In the genomic region with DNA sequence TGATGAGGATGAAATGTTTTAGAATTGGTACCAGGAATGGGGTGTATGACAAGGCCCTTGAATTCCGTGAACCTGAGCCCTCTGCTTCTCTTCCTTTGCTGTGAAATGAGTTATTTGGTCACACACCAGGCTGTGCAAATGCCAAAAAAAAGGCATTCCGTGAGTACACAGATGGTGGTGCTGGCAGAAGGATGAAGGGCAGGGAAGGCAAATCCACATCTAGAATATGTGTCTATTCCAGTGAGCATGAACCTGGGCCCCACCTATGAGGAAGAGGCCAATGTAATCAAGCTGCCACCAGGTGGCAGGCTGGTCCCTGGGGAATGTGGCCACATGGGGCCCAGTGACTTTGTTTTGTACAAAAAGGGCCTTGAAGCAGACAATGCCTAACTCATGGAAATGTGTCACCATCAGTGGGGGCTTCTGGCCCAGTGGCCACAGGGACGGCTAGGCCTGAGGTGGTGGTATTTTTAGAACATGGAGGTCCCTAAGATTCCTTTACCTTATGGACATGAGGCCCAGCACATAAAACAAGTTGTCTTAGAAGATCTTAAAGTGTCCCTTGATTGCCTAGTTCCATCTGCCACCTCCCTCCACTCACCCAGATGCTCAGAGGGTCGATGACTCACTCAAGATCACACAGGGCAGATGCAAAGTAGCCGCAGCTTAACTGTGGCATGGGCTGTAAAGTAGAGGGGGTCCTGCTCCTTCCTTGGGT, we compare ENCODE assay signal across 2 cellular contexts.
TF ChIP-seq lines count a peak whose summit lies in the region.

No MANE protein-coding gene starts in this region.

TF ChIP-seq in GM23338, 12 proteins besides CTCF, POLR2A, EP300 and RAD21 (continues in another document):
- TF ChIP-seq, protein P1, sequence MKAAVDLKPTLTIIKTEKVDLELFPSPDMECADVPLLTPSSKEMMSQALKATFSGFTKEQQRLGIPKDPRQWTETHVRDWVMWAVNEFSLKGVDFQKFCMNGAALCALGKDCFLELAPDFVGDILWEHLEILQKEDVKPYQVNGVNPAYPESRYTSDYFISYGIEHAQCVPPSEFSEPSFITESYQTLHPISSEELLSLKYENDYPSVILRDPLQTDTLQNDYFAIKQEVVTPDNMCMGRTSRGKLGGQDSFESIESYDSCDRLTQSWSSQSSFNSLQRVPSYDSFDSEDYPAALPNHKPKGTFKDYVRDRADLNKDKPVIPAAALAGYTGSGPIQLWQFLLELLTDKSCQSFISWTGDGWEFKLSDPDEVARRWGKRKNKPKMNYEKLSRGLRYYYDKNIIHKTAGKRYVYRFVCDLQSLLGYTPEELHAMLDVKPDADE (IDR thresholded peaks at IDR 0.05), result no peak
- no peak for TF ChIP-seq STAT1 (IDR thresholded peaks at IDR 0.05; ENCODE audit: unreplicated experiment)
- TF ChIP-seq EZH2 (IDR thresholded peaks at IDR 0.05; ENCODE audit: low read depth, unreplicated experiment), result no peak
- no peak for TF ChIP-seq ZNF331 (CRISPR knock-in tag; IDR thresholded peaks at IDR 0.05; ENCODE audit: low read depth)
- TF ChIP-seq POLR2AphosphoS5 (IDR thresholded peaks at IDR 0.05; ENCODE audit: low read depth), result no peak
- TF ChIP-seq, protein P2, sequence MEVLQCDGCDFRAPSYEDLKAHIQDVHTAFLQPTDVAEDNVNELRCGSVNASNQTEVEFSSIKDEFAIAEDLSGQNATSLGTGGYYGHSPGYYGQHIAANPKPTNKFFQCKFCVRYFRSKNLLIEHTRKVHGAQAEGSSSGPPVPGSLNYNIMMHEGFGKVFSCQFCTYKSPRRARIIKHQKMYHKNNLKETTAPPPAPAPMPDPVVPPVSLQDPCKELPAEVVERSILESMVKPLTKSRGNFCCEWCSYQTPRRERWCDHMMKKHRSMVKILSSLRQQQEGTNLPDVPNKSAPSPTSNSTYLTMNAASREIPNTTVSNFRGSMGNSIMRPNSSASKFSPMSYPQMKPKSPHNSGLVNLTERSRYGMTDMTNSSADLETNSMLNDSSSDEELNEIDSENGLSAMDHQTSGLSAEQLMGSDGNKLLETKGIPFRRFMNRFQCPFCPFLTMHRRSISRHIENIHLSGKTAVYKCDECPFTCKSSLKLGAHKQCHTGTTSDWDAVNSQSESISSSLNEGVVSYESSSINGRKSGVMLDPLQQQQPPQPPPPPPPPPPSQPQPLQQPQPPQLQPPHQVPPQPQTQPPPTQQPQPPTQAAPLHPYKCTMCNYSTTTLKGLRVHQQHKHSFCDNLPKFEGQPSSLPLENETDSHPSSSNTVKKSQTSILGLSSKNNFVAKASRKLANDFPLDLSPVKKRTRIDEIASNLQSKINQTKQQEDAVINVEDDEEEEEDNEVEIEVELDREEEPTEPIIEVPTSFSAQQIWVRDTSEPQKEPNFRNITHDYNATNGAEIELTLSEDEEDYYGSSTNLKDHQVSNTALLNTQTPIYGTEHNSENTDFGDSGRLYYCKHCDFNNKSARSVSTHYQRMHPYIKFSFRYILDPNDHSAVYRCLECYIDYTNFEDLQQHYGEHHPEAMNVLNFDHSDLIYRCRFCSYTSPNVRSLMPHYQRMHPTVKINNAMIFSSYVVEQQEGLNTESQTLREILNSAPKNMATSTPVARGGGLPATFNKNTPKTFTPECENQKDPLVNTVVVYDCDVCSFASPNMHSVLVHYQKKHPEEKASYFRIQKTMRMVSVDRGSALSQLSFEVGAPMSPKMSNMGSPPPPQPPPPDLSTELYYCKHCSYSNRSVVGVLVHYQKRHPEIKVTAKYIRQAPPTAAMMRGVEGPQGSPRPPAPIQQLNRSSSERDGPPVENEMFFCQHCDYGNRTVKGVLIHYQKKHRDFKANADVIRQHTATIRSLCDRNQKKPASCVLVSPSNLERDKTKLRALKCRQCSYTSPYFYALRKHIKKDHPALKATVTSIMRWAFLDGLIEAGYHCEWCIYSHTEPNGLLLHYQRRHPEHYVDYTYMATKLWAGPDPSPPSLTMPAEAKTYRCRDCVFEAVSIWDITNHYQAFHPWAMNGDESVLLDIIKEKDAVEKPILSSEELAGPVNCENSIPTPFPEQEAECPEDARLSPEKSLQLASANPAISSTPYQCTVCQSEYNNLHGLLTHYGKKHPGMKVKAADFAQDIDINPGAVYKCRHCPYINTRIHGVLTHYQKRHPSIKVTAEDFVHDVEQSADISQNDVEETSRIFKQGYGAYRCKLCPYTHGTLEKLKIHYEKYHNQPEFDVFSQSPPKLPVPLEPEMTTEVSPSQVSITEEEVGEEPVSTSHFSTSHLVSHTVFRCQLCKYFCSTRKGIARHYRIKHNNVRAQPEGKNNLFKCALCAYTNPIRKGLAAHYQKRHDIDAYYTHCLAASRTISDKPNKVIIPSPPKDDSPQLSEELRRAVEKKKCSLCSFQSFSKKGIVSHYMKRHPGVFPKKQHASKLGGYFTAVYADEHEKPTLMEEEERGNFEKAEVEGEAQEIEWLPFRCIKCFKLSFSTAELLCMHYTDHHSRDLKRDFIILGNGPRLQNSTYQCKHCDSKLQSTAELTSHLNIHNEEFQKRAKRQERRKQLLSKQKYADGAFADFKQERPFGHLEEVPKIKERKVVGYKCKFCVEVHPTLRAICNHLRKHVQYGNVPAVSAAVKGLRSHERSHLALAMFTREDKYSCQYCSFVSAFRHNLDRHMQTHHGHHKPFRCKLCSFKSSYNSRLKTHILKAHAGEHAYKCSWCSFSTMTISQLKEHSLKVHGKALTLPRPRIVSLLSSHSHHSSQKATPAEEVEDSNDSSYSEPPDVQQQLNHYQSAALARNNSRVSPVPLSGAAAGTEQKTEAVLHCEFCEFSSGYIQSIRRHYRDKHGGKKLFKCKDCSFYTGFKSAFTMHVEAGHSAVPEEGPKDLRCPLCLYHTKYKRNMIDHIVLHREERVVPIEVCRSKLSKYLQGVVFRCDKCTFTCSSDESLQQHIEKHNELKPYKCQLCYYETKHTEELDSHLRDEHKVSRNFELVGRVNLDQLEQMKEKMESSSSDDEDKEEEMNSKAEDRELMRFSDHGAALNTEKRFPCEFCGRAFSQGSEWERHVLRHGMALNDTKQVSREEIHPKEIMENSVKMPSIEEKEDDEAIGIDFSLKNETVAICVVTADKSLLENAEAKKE (CRISPR knock-in tag; IDR thresholded peaks at IDR 0.05), result no peak
- no peak for TF ChIP-seq EZH2phosphoT487 (IDR thresholded peaks at IDR 0.05; ENCODE audit: unreplicated experiment)
- TF ChIP-seq JUNB (IDR thresholded peaks at IDR 0.05; ENCODE audit: unreplicated experiment), result no peak
- no peak for TF ChIP-seq CREB1 (CRISPR knock-in tag; IDR thresholded peaks at IDR 0.05; ENCODE audit: low read depth)

TF ChIP-seq in endothelial cell of umbilical vein, 7 proteins besides CTCF, POLR2A, EP300 and RAD21:
- TF ChIP-seq JUN (IDR thresholded peaks at IDR 0.05; ENCODE audit: borderline replicate concordance, insufficient read depth, insufficient read length, low read depth) (no peak), MYC (IDR thresholded peaks at IDR 0.05; ENCODE audit: low read depth, low read length) (no peak), POLR2AphosphoS5 (IDR thresholded peaks at IDR 0.05; ENCODE audit: insufficient read depth, low read depth, low read length) (no peak), FOS (IDR thresholded peaks at IDR 0.05; ENCODE audit: borderline replicate concordance, insufficient read depth, low read length) (no peak), GATA2 (IDR thresholded peaks at IDR 0.05; ENCODE audit: insufficient read depth, insufficient read length, low read depth, low read length) (no peak), EZH2 (IDR thresholded peaks at IDR 0.05; ENCODE audit: borderline replicate concordance, low read depth, low read length, severe bottlenecking) (no peak)
- TF ChIP-seq, protein P3, sequence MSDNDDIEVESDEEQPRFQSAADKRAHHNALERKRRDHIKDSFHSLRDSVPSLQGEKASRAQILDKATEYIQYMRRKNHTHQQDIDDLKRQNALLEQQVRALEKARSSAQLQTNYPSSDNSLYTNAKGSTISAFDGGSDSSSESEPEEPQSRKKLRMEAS (IDR thresholded peaks at IDR 0.05; ENCODE audit: insufficient read depth, insufficient read length), result no peak
